ENCODE assay signal across 13 cellular contexts in genomic region chr12:10667581-10667980, GRCh38. TPM values are rescaled to one million over a fixed set of nuclear protein-coding genes. Genes with fewer than 3 reads are reported as not detected.
DNase-seq lines count a peak whose midpoint lies in the region; ATAC-seq and TF ChIP-seq lines count a peak whose summit lies in the region.
"Had no signal": no experiment of that assay in that cellular context is flagged by ENCODE, and none has a peak within 500 bp of the region (broad histone marks: within the 10 kb centered on the region; RNA-seq: fewer than 3 reads in every experiment).

No MANE protein-coding gene starts in this region.

- no peaks in the 10 kb centered on the region for H3K9me3 Mint-ChIP-seq in activated naive CD8-positive, alpha-beta T cell (ENCODE audit: low read depth)
- peaks cover 3% of the 10 kb centered on the region for H3K9me3 Mint-ChIP-seq in activated naive CD8-positive, alpha-beta T cell treated with anti-CD3 and anti-CD28 coated beads for 36 hours
- no peaks in the 10 kb centered on the region for H3K9me3 Mint-ChIP-seq in immature natural killer cell
- H3K9me3 Mint-ChIP-seq in endothelial cell (ENCODE audit: unreplicated experiment) = no peaks in the 10 kb centered on the region
- H3K9me3 Mint-ChIP-seq: CD4-positive, alpha-beta memory T cell had no signal

- peak overlapping the region; percentile 65 for H3K4me3 Mint-ChIP-seq in activated naive CD8-positive, alpha-beta T cell
- no peak overlapping the region for H3K4me3 Mint-ChIP-seq in activated naive CD8-positive, alpha-beta T cell treated with anti-CD3 and anti-CD28 coated beads for 36 hours
- H3K4me3 Mint-ChIP-seq in immature natural killer cell (peak overlapping the region in 3 of 5 donors; percentile 16 to 40 (median 31)), endothelial cell (ENCODE audit: unreplicated experiment) (no peak overlapping the region)

- no peak overlapping the region for H3K27ac Mint-ChIP-seq in activated naive CD8-positive, alpha-beta T cell
- H3K27ac Mint-ChIP-seq in activated naive CD8-positive, alpha-beta T cell treated with anti-CD3 and anti-CD28 coated beads for 36 hours = no peak overlapping the region
- H3K27ac Mint-ChIP-seq in immature natural killer cell (peak overlapping the region in 1 of 6 donors; percentile 33), endothelial cell (ENCODE audit: unreplicated experiment) (no peak overlapping the region)

- peaks cover 23% of the 10 kb centered on the region for H3K4me1 Mint-ChIP-seq in activated naive CD8-positive, alpha-beta T cell (ENCODE audit: low read depth)
- peaks cover 25% of the 10 kb centered on the region for H3K4me1 Mint-ChIP-seq in activated naive CD8-positive, alpha-beta T cell treated with anti-CD3 and anti-CD28 coated beads for 36 hours
- H3K4me1 Mint-ChIP-seq in immature natural killer cell = peaks cover 24 to 39% of the 10 kb centered on the region in 2 donors
- peaks cover 22% of the 10 kb centered on the region for H3K4me1 Mint-ChIP-seq in endothelial cell (ENCODE audit: unreplicated experiment)

- no peak for TF ChIP-seq CTCF in VCaP (conservative IDR thresholded peaks at IDR 0.05)
- no peak for TF ChIP-seq CTCF in endothelial cell (IDR thresholded peaks at IDR 0.05; ENCODE audit: unreplicated experiment)

- no peak for ATAC-seq in HG02798 (IDR thresholded peaks at IDR 0.05; ENCODE audit: poor library complexity, unreplicated experiment)

- H3K27me3 Mint-ChIP-seq in activated naive CD8-positive, alpha-beta T cell = no peaks in the 10 kb centered on the region
- H3K27me3 Mint-ChIP-seq in activated naive CD8-positive, alpha-beta T cell treated with anti-CD3 and anti-CD28 coated beads for 36 hours = peaks cover 5% of the 10 kb centered on the region
- H3K27me3 Mint-ChIP-seq in immature natural killer cell (ENCODE audit: low read depth in 3 of 3) = peaks cover 0 to 7% (median 5%) of the 10 kb centered on the region in 3 donors
- peaks cover 2% of the 10 kb centered on the region for H3K27me3 Mint-ChIP-seq in endothelial cell (ENCODE audit: unreplicated experiment)

- H3K36me3 Mint-ChIP-seq in activated naive CD8-positive, alpha-beta T cell = no peaks in the 10 kb centered on the region
- no peaks in the 10 kb centered on the region for H3K36me3 Mint-ChIP-seq in activated naive CD8-positive, alpha-beta T cell treated with anti-CD3 and anti-CD28 coated beads for 36 hours
- H3K36me3 Mint-ChIP-seq in immature natural killer cell (no peaks in the 10 kb centered on the region), endothelial cell (ENCODE audit: low read depth, unreplicated experiment) (peaks cover 13% of the 10 kb centered on the region)
- H3K36me3 Mint-ChIP-seq: CD4-positive, alpha-beta memory T cell had no signal

- H3K27ac ChIP-seq in VCaP = peak overlapping the region; percentile 22; the same call in 1 of the 2 replicates

- no peak for DNase-seq in activated naive CD8-positive, alpha-beta T cell treated with anti-CD3 and anti-CD28 coated beads for 36 hours
- DNase-seq in immature natural killer cell (no peak), endothelial cell (ENCODE audit: low spot score) (no peak), NCI-H748 treated with DMSO at 0.1 percent for 48 hours (lab: John Stamatoyannopoulos, UW) (no peak)
- DNase-seq: CD4-positive, alpha-beta memory T cell; DMS79 treated with DMSO at 0.1 percent for 48 hours; KG1; NCI-H1694 treated with DMSO at 0.1 percent for 48 hours; SHP77 had no signal

RNA-seq across cellular contexts. Expression of gene STYK1, which starts 6.3 kb away (rescaled TPM):
- total RNA-seq in activated naive CD8-positive, alpha-beta T cell treated with anti-CD3 and anti-CD28 coated beads for 36 hours = under 1 TPM; 0.46 to 0.56 TPM
- 1 to 10 TPM; 1.4 to 2.8 (median 1.8) TPM for polyA plus RNA-seq in immature natural killer cell
- 11.4 TPM for total RNA-seq in endothelial cell (ENCODE audit: unreplicated experiment)
- total RNA-seq: CD4-positive, alpha-beta memory T cell; G401 had no signal
- polyA plus RNA-seq: CD4-positive, alpha-beta memory T cell had no signal

RNA-seq across cellular contexts. Expression of gene MAGOHB, which starts 54.2 kb away (rescaled TPM):
- 100 to 1,000 TPM; 121 to 125 TPM for total RNA-seq in activated naive CD8-positive, alpha-beta T cell treated with anti-CD3 and anti-CD28 coated beads for 36 hours
- 10 to 100 TPM; 54.7 to 72.5 (median 58.7) TPM for polyA plus RNA-seq in immature natural killer cell
- 23.8 TPM for total RNA-seq in endothelial cell (ENCODE audit: unreplicated experiment)

RNA-seq across cellular contexts. Expression of gene YBX3, which starts 55.5 kb away (rescaled TPM):
- total RNA-seq in activated naive CD8-positive, alpha-beta T cell treated with anti-CD3 and anti-CD28 coated beads for 36 hours = 100 to 1,000 TPM; 276 to 279 TPM
- 1 to 10 TPM; 1.5 to 8.2 (median 4.7) TPM for polyA plus RNA-seq in immature natural killer cell
- 494 TPM for total RNA-seq in endothelial cell (ENCODE audit: unreplicated experiment)

Comparison
In these comparisons a context has a peak if more than half of its experiments do, and no peak if none do; other contexts are left out.
1. H3K4me3 Mint-ChIP-seq: peak in activated naive CD8-positive, alpha-beta T cell (single experiment) and immature natural killer cell (3 of 5); none in activated naive CD8-positive, alpha-beta T cell treated with anti-CD3 and anti-CD28 coated beads for 36 hours (single experiment) and endothelial cell (single experiment).